In genomic region chr14:36843410-36843809, GRCh38 we compare ENCODE assay signal across 8 cellular contexts.
"Had no signal": no experiment of that assay in that cellular context is flagged by ENCODE, and none has a peak within 500 bp of the region (broad histone marks: within the 10 kb centered on the region; RNA-seq: fewer than 3 reads in every experiment).

No MANE protein-coding gene starts in this region.

- FAIRE-seq: G401.6, GM12878, GM12891, GM12892, GM18507, GM19239 had no signal

- ATAC-seq: GM12878 had no signal

- DNase-seq: GDM1, GF-D8 had no signal

- H3K4me3 ChIP-seq: GM12878 had no signal
